16 cellular contexts compared by ENCODE assay signal in genomic region chr17:35913611-35914010, GRCh38. TPM values are rescaled to one million over a fixed set of nuclear protein-coding genes. Genes with fewer than 3 reads are reported as not detected.
DNase-seq lines count a peak whose midpoint lies in the region; ATAC-seq and TF ChIP-seq lines count a peak whose summit lies in the region.
"Had no signal": no experiment of that assay in that cellular context is flagged by ENCODE, and none has a peak within 500 bp of the region (broad histone marks: within the 10 kb centered on the region; RNA-seq: fewer than 3 reads in every experiment).

No MANE protein-coding gene starts in this region.

- 40% methylated on average over 4 of the region's 4 CpGs for WGBS in liver

- ATAC-seq in activated naive CD8-positive, alpha-beta T cell treated with anti-CD3 and anti-CD28 coated beads, Interleukin-2, amount 50 U/mL, for 24 hours = no peak
- ATAC-seq in effector memory CD8-positive, alpha-beta T cell (replicated peaks) = peak; percentile 46
- ATAC-seq in stimulated activated naive B cell treated with anti-CD40 and anti-IgM and Interleukin-4, amounts not matched to agents 10 μg/mL and 1 μg/mL and 100 μg/mL, for 72 hours (replicated peaks) = no peak
- no peak for ATAC-seq in omental fat pad (ENCODE audit: low FRiP score)
- no peak for ATAC-seq in sciatic nerve

- H3K27me3 ChIP-seq in liver (ENCODE audit: control insufficient read depth in 4 of 4, insufficient read depth in 4 of 4, low read length in 3 of 4) = no peaks in the 10 kb centered on the region
- H3K27me3 ChIP-seq: BE2C had no signal

- no peaks in the 10 kb centered on the region for H3K36me3 ChIP-seq in liver (ENCODE audit: control insufficient read depth in 4 of 4, insufficient read depth in 3 of 4, low read depth in 1 of 4, low read length in 3 of 4)
- H3K36me3 ChIP-seq: BE2C, HAP-1 had no signal

- no peak overlapping the region for H3K4me3 Mint-ChIP-seq in activated naive CD8-positive, alpha-beta T cell treated with anti-CD3 and anti-CD28 coated beads, Interleukin-2, amount 50 U/mL, for 24 hours
- peak overlapping the region in 1 of 2 donors; percentile 5 for H3K4me3 Mint-ChIP-seq in effector memory CD8-positive, alpha-beta T cell
- no peak overlapping the region for H3K4me3 Mint-ChIP-seq in stimulated activated naive B cell treated with anti-CD40 and anti-IgM and Interleukin-4, amounts not matched to agents 10 μg/mL and 1 μg/mL and 100 μg/mL, for 72 hours
- H3K4me3 Mint-ChIP-seq: CD4-positive, CD25-positive, alpha-beta regulatory T cell had no signal

- H3K27ac Mint-ChIP-seq in activated naive CD8-positive, alpha-beta T cell treated with anti-CD3 and anti-CD28 coated beads, Interleukin-2, amount 50 U/mL, for 24 hours = peak overlapping the region; percentile 38
- peak overlapping the region in 1 of 2 donors; percentile 46 for H3K27ac Mint-ChIP-seq in effector memory CD8-positive, alpha-beta T cell
- H3K27ac Mint-ChIP-seq in stimulated activated naive B cell treated with anti-CD40 and anti-IgM and Interleukin-4, amounts not matched to agents 10 μg/mL and 1 μg/mL and 100 μg/mL, for 72 hours = peak overlapping the region; percentile 27
- H3K27ac Mint-ChIP-seq: CD4-positive, CD25-positive, alpha-beta regulatory T cell had no signal

- H3K9me3 Mint-ChIP-seq in activated naive CD8-positive, alpha-beta T cell treated with anti-CD3 and anti-CD28 coated beads, Interleukin-2, amount 50 U/mL, for 24 hours = no peaks in the 10 kb centered on the region
- H3K9me3 Mint-ChIP-seq in effector memory CD8-positive, alpha-beta T cell = no peaks in the 10 kb centered on the region
- H3K9me3 Mint-ChIP-seq in stimulated activated naive B cell treated with anti-CD40 and anti-IgM and Interleukin-4, amounts not matched to agents 10 μg/mL and 1 μg/mL and 100 μg/mL, for 72 hours = no peaks in the 10 kb centered on the region
- H3K9me3 Mint-ChIP-seq: CD4-positive, CD25-positive, alpha-beta regulatory T cell had no signal

- H3K4me1 Mint-ChIP-seq in activated naive CD8-positive, alpha-beta T cell treated with anti-CD3 and anti-CD28 coated beads, Interleukin-2, amount 50 U/mL, for 24 hours = peaks cover 46% of the 10 kb centered on the region
- peaks cover 45 to 73% of the 10 kb centered on the region in 2 donors for H3K4me1 Mint-ChIP-seq in effector memory CD8-positive, alpha-beta T cell (ENCODE audit: low read depth in 2 of 2)
- H3K4me1 Mint-ChIP-seq in stimulated activated naive B cell treated with anti-CD40 and anti-IgM and Interleukin-4, amounts not matched to agents 10 μg/mL and 1 μg/mL and 100 μg/mL, for 72 hours = peaks cover 6 to 12% of the 10 kb centered on the region in 2 donors
- H3K4me1 Mint-ChIP-seq: CD4-positive, CD25-positive, alpha-beta regulatory T cell had no signal

- no peaks in the 10 kb centered on the region for H3K9me3 ChIP-seq in liver (ENCODE audit: control insufficient read depth in 4 of 4, low read length in 3 of 4)
- H3K9me3 ChIP-seq: BE2C, HAP-1 had no signal

- DNase-seq in activated naive CD8-positive, alpha-beta T cell treated with anti-CD3 and anti-CD28 coated beads, Interleukin-2, amount 50 U/mL, for 24 hours = no peak
- no peak for DNase-seq in effector memory CD8-positive, alpha-beta T cell
- no peak for DNase-seq in stimulated activated naive B cell treated with anti-CD40 and anti-IgM and Interleukin-4, amounts not matched to agents 10 μg/mL and 1 μg/mL and 100 μg/mL, for 72 hours
- DNase-seq in omental fat pad (ENCODE audit: low spot score) (no peak), sciatic nerve (ENCODE audit: low spot score) (no peak), T1000 (lab: John Stamatoyannopoulos, UW) (no peak)
- DNase-seq: ACHN; BE2C; C1 segment of cervical spinal cord; Caco-2; CD4-positive, CD25-positive, alpha-beta regulatory T cell; GM23248 had no signal

- no peaks in the 10 kb centered on the region for H3K27me3 Mint-ChIP-seq in activated naive CD8-positive, alpha-beta T cell treated with anti-CD3 and anti-CD28 coated beads, Interleukin-2, amount 50 U/mL, for 24 hours
- H3K27me3 Mint-ChIP-seq in effector memory CD8-positive, alpha-beta T cell = no peaks in the 10 kb centered on the region
- H3K27me3 Mint-ChIP-seq in stimulated activated naive B cell treated with anti-CD40 and anti-IgM and Interleukin-4, amounts not matched to agents 10 μg/mL and 1 μg/mL and 100 μg/mL, for 72 hours = peaks cover 0 to 5% of the 10 kb centered on the region in 2 donors
- H3K27me3 Mint-ChIP-seq: CD4-positive, CD25-positive, alpha-beta regulatory T cell had no signal

- peak overlapping the region in 1 of 2 donors; percentile 6 for H3K27ac ChIP-seq in liver (ENCODE audit: low read depth in 1 of 2, low read length in 2 of 2)
- H3K27ac ChIP-seq: GM23248 had no signal

- no peak overlapping the region for H3K4me3 ChIP-seq in liver (ENCODE audit: low read depth in 1 of 3, low read length in 3 of 3)
- H3K4me3 ChIP-seq: GM23248, HAP-1 had no signal

- TF ChIP-seq RAD21 in liver (IDR thresholded peaks at IDR 0.05) = no peak

- intact Hi-C loops in sciatic nerve (cut with DNase I) = no loop called here

- H3K9ac ChIP-seq in liver (ENCODE audit: low read depth in 1 of 2, low read length in 2 of 2) = no peak overlapping the region
- H3K9ac ChIP-seq: GM23248 had no signal

- no peak for TF ChIP-seq CTCF in liver (IDR thresholded peaks at IDR 0.05; ENCODE audit: low read depth, low read length, missing input control)
- TF ChIP-seq CTCF in omental fat pad (IDR thresholded peaks at IDR 0.05) = no peak

- H3K36me3 Mint-ChIP-seq in activated naive CD8-positive, alpha-beta T cell treated with anti-CD3 and anti-CD28 coated beads, Interleukin-2, amount 50 U/mL, for 24 hours (ENCODE audit: low read depth) = peaks cover 1% of the 10 kb centered on the region
- H3K36me3 Mint-ChIP-seq in effector memory CD8-positive, alpha-beta T cell (ENCODE audit: insufficient read depth) = no peaks in the 10 kb centered on the region
- no peaks in the 10 kb centered on the region for H3K36me3 Mint-ChIP-seq in stimulated activated naive B cell treated with anti-CD40 and anti-IgM and Interleukin-4, amounts not matched to agents 10 μg/mL and 1 μg/mL and 100 μg/mL, for 72 hours
- H3K36me3 Mint-ChIP-seq: CD4-positive, CD25-positive, alpha-beta regulatory T cell had no signal

- peaks cover 2 to 27% (median 19%) of the 10 kb centered on the region in 4 donors for H3K4me1 ChIP-seq in liver (ENCODE audit: control insufficient read depth in 4 of 4, insufficient read depth in 4 of 4, low read length in 3 of 4)
- H3K4me1 ChIP-seq: BE2C, Caco-2, HAP-1 had no signal

TF ChIP-seq in liver, 16 proteins besides CTCF, POLR2A, EP300 and RAD21:
- TF ChIP-seq ZBTB33 (IDR thresholded peaks at IDR 0.05) (no peak), HNF4G (IDR thresholded peaks at IDR 0.05) (peak; percentile 65), NR2F2 (IDR thresholded peaks at IDR 0.05) (no peak), MAX (IDR thresholded peaks at IDR 0.05) (no peak), RXRA (IDR thresholded peaks at IDR 0.05) (peak in 1 of 2 donors; percentile 57), SP1 (IDR thresholded peaks at IDR 0.05) (peak; percentile 44), HNF4A (conservative IDR thresholded peaks at IDR 0.05) (peak; percentile 88 to 93), TAF1 (conservative IDR thresholded peaks at IDR 0.05) (no peak), YY1 (IDR thresholded peaks at IDR 0.05) (no peak)

RNA-seq across cellular contexts. Expression of gene RDM1, which starts 17.0 kb away (rescaled TPM):
- total RNA-seq in liver (1 to 10 TPM in 1 of 2 donors, not detected in 1; 1.9 TPM), omental fat pad (not detected), sciatic nerve (not detected)
- polyA plus RNA-seq in liver = under 1 TPM; 0.29 to 0.42 TPM
- total RNA-seq: CD4-positive, CD25-positive, alpha-beta regulatory T cell; GM23248 had no signal
- polyA plus RNA-seq: GM23248 had no signal

RNA-seq across cellular contexts. Expression of gene LYZL6, which starts 29.9 kb away (rescaled TPM):
- total RNA-seq in liver (not detected), omental fat pad (not detected), sciatic nerve (not detected)
- polyA plus RNA-seq in liver = not detected
- total RNA-seq: Caco-2; CD4-positive, CD25-positive, alpha-beta regulatory T cell; GM23248; H4; HT-29 had no signal
- polyA plus RNA-seq: CD4-positive, CD25-positive, alpha-beta regulatory T cell; GM23248 had no signal

RNA-seq across cellular contexts. Expression of gene CCL5, which starts 33.5 kb away (rescaled TPM):
- total RNA-seq in liver (1 to 10 TPM; 1.7 to 2.2 TPM), omental fat pad (10 to 100 TPM in 1 of 4 donors, 1 to 10 TPM in 3; 5.5 to 10.7 (median 6.0) TPM), sciatic nerve (5.3 TPM)
- polyA plus RNA-seq in liver = 1 to 10 TPM; 2.9 to 4.7 TPM
- total RNA-seq: Caco-2, GM23248, H4, HT-29 had no signal
- polyA plus RNA-seq: GM23248 had no signal

RNA-seq across cellular contexts. Expression of gene HEATR9, which starts 44.9 kb away (rescaled TPM):
- total RNA-seq in liver (under 1 TPM in 1 of 2 donors, not detected in 1; 0.08 TPM), omental fat pad (not detected), sciatic nerve (0.27 TPM)
- polyA plus RNA-seq in liver = not detected
- total RNA-seq: Caco-2; CD4-positive, CD25-positive, alpha-beta regulatory T cell; GM23248; H4; HT-29 had no signal
- polyA plus RNA-seq: CD4-positive, CD25-positive, alpha-beta regulatory T cell; GM23248 had no signal
